ENCODE assay signal across 16 cellular contexts in genomic region chr17:60075981-60076380, GRCh38. TPM values are rescaled to one million over a fixed set of nuclear protein-coding genes. Genes with fewer than 3 reads are reported as not detected.
A peak's percentile ranks its signal among the peaks of the same experiment; 100 is the strongest.
DNase-seq lines count a peak whose midpoint lies in the region; ATAC-seq and TF ChIP-seq lines count a peak whose summit lies in the region.
"Had no signal": no experiment of that assay in that cellular context is flagged by ENCODE, and none has a peak within 500 bp of the region (broad histone marks: within the 10 kb centered on the region; RNA-seq: fewer than 3 reads in every experiment).

No MANE protein-coding gene starts in this region.

- H4K20me1 ChIP-seq in Loucy (ENCODE audit: insufficient read depth, low read length, poor library complexity, severe bottlenecking) = no peaks in the 10 kb centered on the region

- CTCF ChIA-PET in activated CD4-positive, alpha-beta T cell treated with anti-CD3 and anti-CD28 coated beads for 36 hours (lab: Charles Lee) = interaction anchor here (1.2 to 1.3 kb wide), 2 partner anchors 12 to 322 kb away, joined by 4 read pairs; no protein-coding TSS in a partner anchor

- H3K9me3 Mint-ChIP-seq in activated CD4-positive, alpha-beta T cell treated with anti-CD3 and anti-CD28 coated beads for 36 hours (ENCODE audit: low read depth) = no peaks in the 10 kb centered on the region
- H3K9me3 Mint-ChIP-seq in brain (no peaks in the 10 kb centered on the region), nephron (no peaks in the 10 kb centered on the region)
- H3K9me3 Mint-ChIP-seq: CD8-positive, alpha-beta T cell had no signal

- no peak overlapping the region for H3K4me3 Mint-ChIP-seq in activated CD4-positive, alpha-beta T cell treated with anti-CD3 and anti-CD28 coated beads for 36 hours
- peak overlapping the region in 4 of 5 experiments; percentile 27 to 93 (median 65) for H3K4me3 Mint-ChIP-seq in brain
- peak overlapping the region; percentile 69 to 76 (median 71) for H3K4me3 Mint-ChIP-seq in nephron
- H3K4me3 Mint-ChIP-seq: B cell; CD8-positive, alpha-beta T cell had no signal

- peaks cover 19% of the 10 kb centered on the region for H3K4me1 Mint-ChIP-seq in activated CD4-positive, alpha-beta T cell treated with anti-CD3 and anti-CD28 coated beads for 36 hours
- H3K4me1 Mint-ChIP-seq in brain (peaks cover 43% of the 10 kb centered on the region), nephron (peaks cover 25% of the 10 kb centered on the region)

- no peaks in the 10 kb centered on the region for H3F3A ChIP-seq in Loucy (ENCODE audit: low read depth)

- peak overlapping the region; percentile 32 for H3K27ac Mint-ChIP-seq in activated CD4-positive, alpha-beta T cell treated with anti-CD3 and anti-CD28 coated beads for 36 hours
- peak overlapping the region in 2 of 5 experiments; percentile 63 to 97 for H3K27ac Mint-ChIP-seq in brain
- H3K27ac Mint-ChIP-seq in nephron = no peak overlapping the region
- H3K27ac Mint-ChIP-seq: B cell; CD8-positive, alpha-beta T cell had no signal

- TF ChIP-seq CTCF in Loucy (conservative IDR thresholded peaks at IDR 0.05; ENCODE audit: low read length) = no peak
- TF ChIP-seq CTCF in brain (conservative IDR thresholded peaks at IDR 0.05) = no peak
- TF ChIP-seq CTCF in nephron (IDR thresholded peaks at IDR 0.05; ENCODE audit: unreplicated experiment in 3 of 3) = no peak

- H3K27me3 Mint-ChIP-seq in activated CD4-positive, alpha-beta T cell treated with anti-CD3 and anti-CD28 coated beads for 36 hours = no peaks in the 10 kb centered on the region
- H3K27me3 Mint-ChIP-seq in brain (peaks cover 6% of the 10 kb centered on the region), nephron (ENCODE audit: low read depth) (no peaks in the 10 kb centered on the region)
- H3K27me3 Mint-ChIP-seq: B cell had no signal

- H3K4me2 ChIP-seq in Loucy (ENCODE audit: low read depth, low read length, poor library complexity, severe bottlenecking) = peak overlapping the region; percentile 85

- H3K4me3 ChIP-seq in Loucy (ENCODE audit: low read length, poor library complexity, severe bottlenecking) = no peak overlapping the region
- H3K4me3 ChIP-seq: Peyer's patch had no signal

- H3K36me3 Mint-ChIP-seq in activated CD4-positive, alpha-beta T cell treated with anti-CD3 and anti-CD28 coated beads for 36 hours (ENCODE audit: low read depth) = peaks cover 17% of the 10 kb centered on the region
- H3K36me3 Mint-ChIP-seq in brain (peaks cover 39% of the 10 kb centered on the region), nephron (ENCODE audit: low read depth) (peaks cover 25% of the 10 kb centered on the region)

- peaks cover 19% of the 10 kb centered on the region; the same call in 1 of the 2 replicates for H3K36me3 ChIP-seq in Loucy (ENCODE audit: insufficient read depth, low read length)

- H3K4me1 ChIP-seq in Loucy (ENCODE audit: insufficient read depth, low read length, poor library complexity, severe bottlenecking) = peaks cover 36% of the 10 kb centered on the region

- POLR2A ChIA-PET in activated CD4-positive, alpha-beta T cell treated with anti-CD3 and anti-CD28 coated beads for 36 hours (lab: Charles Lee) = no interaction called here

- peak overlapping the region; percentile 73 for H3K9ac ChIP-seq in Loucy (ENCODE audit: low read depth, low read length, poor library complexity, severe bottlenecking)

- peaks cover 31% of the 10 kb centered on the region for H3K79me2 ChIP-seq in Loucy (ENCODE audit: insufficient read depth, low read length)

- no peak for DNase-seq in activated CD4-positive, alpha-beta T cell treated with anti-CD3 and anti-CD28 coated beads for 36 hours
- no peak for DNase-seq in activated CD4-positive, alpha-beta T cell treated with anti-CD3 and anti-CD28 coated beads for 48 hours
- DNase-seq in islet precursor cell (no peak), AG08395 (ENCODE audit: low spot score) (no peak)
- DNase-seq: CD8-positive, alpha-beta T cell; DND-41; GDM1; HCEC 1CT; NCI-H1436; Peyer's patch; Right ventricle myocardium superior had no signal

- no peak for ATAC-seq in activated CD4-positive, alpha-beta T cell treated with anti-CD3 and anti-CD28 coated beads for 36 hours
- ATAC-seq in HG02884 (IDR thresholded peaks at IDR 0.05; ENCODE audit: unreplicated experiment) = no peak
- ATAC-seq: CD8-positive, alpha-beta T cell had no signal

- H3K27me3 ChIP-seq in Loucy (ENCODE audit: insufficient read depth, low read length, poor library complexity, severe bottlenecking) = no peaks in the 10 kb centered on the region
- H3K27me3 ChIP-seq: Peyer's patch had no signal

- H3K9me2 ChIP-seq in Loucy (replicated peaks; ENCODE audit: low read depth, low read length) = no peaks in the 10 kb centered on the region

- H2AFZ ChIP-seq in Loucy (ENCODE audit: low read length) = no peak overlapping the region

- intact Hi-C loops in activated CD4-positive, alpha-beta T cell treated with anti-CD3 and anti-CD28 coated beads for 36 hours (cut with DNase I, micrococcal nuclease) = no loop called here

- no peaks in the 10 kb centered on the region for H3K9me3 ChIP-seq in Loucy (ENCODE audit: insufficient read depth, low read depth, low read length)
- H3K9me3 ChIP-seq: Peyer's patch had no signal

RNA-seq across cellular contexts. Expression of gene HEATR6, which starts 2.7 kb away (rescaled TPM):
- 10 to 100 TPM; 25.4 to 26.8 TPM for total RNA-seq in activated CD4-positive, alpha-beta T cell treated with anti-CD3 and anti-CD28 coated beads for 36 hours
- 14.7 TPM for polyA plus RNA-seq in brain (ENCODE audit: insufficient read depth, low read depth, low replicate concordance)
